In the genomic region with DNA sequence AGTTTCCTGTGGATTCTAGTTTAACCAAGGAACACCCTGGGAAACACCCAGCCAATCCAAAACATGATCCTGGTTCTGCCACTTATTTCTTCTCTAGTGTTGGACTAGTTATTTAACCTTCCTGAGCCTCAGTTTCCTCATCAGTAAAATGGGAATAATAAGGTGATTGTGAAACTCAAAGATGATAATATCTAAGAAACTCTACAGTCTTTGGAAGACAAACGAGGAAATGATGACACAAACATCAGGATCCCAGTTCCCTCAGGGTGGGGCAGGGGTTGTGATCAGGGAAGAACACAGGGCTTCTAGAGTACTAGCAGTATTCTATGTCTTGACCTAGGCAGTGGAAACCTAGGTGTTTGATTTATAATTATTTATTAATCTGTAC, we compare ENCODE assay signal across 24 cellular contexts. TPM values are rescaled to one million over a fixed set of nuclear protein-coding genes. Genes with fewer than 3 reads are reported as not detected.
"Had no signal": no experiment of that assay in that cellular context is flagged by ENCODE, and none has a peak within 500 bp of the region (broad histone marks: within the 10 kb centered on the region; RNA-seq: fewer than 3 reads in every experiment).

No MANE protein-coding gene starts in this region.

- DNase-seq: activated CD4-positive, alpha-beta T cell treated with anti-CD3 and anti-CD28 coated beads for 4 hours; activated CD4-positive, alpha-beta T cell treated with anti-CD3 and anti-CD28 coated beads, Interleukin-2, amount 50 U/mL, for 48 hours; activated CD4-positive, CD25-positive, alpha-beta regulatory T cell; activated effector memory CD4-positive, alpha-beta T cell treated with Interleukin-2 at 50 U/mL for 16 hours; activated T-cell treated with anti-CD3 and anti-CD28 coated beads, Interleukin-2, amount 50 U/mL, for 48 hours; aorta; central memory CD4-positive, alpha-beta T cell; effector memory CD4-positive, alpha-beta T cell; gastrocnemius medialis; hypothalamus; left cardiac atrium; mesenchymal stem cell; ovary; stimulated activated CD4-positive, alpha-beta T cell treated with anti-CD3 and anti-CD28 coated beads, Interleukin-4, amount 100 ng/mL, for 24 hours; stimulated activated naive CD8-positive, alpha-beta T cell treated with anti-CD3 and anti-CD28 coated beads, Interleukin-15, Interleukin-2, amounts not matched to agents 100 U/mL and 50 U/mL, for 24 hours; T-helper 17 cell had no signal

- H3K36me3 ChIP-seq: esophagus muscularis mucosa, gastrocnemius medialis, neutrophil, ovary had no signal

- H3K4me3 Mint-ChIP-seq: brain; natural killer cell treated with Interleukin-12 subunit alpha and Interleukin-12 subunit beta and Interleukin-15 and Interleukin-18, amount 100 ng/mL, for 72 hours; T-helper 17 cell had no signal

- H3K36me3 Mint-ChIP-seq: activated naive CD4-positive, alpha-beta T cell treated with anti-CD3 and anti-CD28 coated beads, Interleukin-2, amount 50 U/mL, for 72 hours; brain; natural killer cell treated with Interleukin-12 subunit alpha and Interleukin-12 subunit beta and Interleukin-15 and Interleukin-18, amount 100 ng/mL, for 72 hours had no signal

- H3K9me3 Mint-ChIP-seq: activated naive CD4-positive, alpha-beta T cell treated with anti-CD3 and anti-CD28 coated beads, Interleukin-2, amount 50 U/mL, for 72 hours; brain; natural killer cell treated with Interleukin-12 subunit alpha and Interleukin-12 subunit beta and Interleukin-15 and Interleukin-18, amount 100 ng/mL, for 72 hours had no signal

- H3K27ac Mint-ChIP-seq: activated naive CD4-positive, alpha-beta T cell treated with anti-CD3 and anti-CD28 coated beads, Interleukin-2, amount 50 U/mL, for 72 hours; brain; natural killer cell treated with Interleukin-12 subunit alpha and Interleukin-12 subunit beta and Interleukin-15 and Interleukin-18, amount 100 ng/mL, for 72 hours; T-helper 17 cell had no signal

- H3K27me3 ChIP-seq: ovary had no signal

- H3K4me3 ChIP-seq: esophagus muscularis mucosa, gastrocnemius medialis, ovary had no signal

- H3K27ac ChIP-seq: esophagus muscularis mucosa, gastrocnemius medialis, ovary had no signal

- ATAC-seq: activated naive CD4-positive, alpha-beta T cell treated with anti-CD3 and anti-CD28 coated beads, Interleukin-2, amount 50 U/mL, for 72 hours; gastrocnemius medialis; left cardiac atrium; natural killer cell treated with Interleukin-12 subunit alpha and Interleukin-12 subunit beta and Interleukin-15 and Interleukin-18, amount 100 ng/mL, for 72 hours; stimulated activated naive CD8-positive, alpha-beta T cell treated with anti-CD3 and anti-CD28 coated beads, Interleukin-15, Interleukin-2, amounts not matched to agents 100 U/mL and 50 U/mL, for 24 hours; T-helper 17 cell had no signal

- H3K9me3 ChIP-seq: esophagus muscularis mucosa, gastrocnemius medialis, neutrophil, ovary had no signal

RNA-seq across cellular contexts. Expression of gene COL2A1, which starts 58.9 kb away (rescaled TPM):
- total RNA-seq: activated naive CD4-positive, alpha-beta T cell treated with anti-CD3 and anti-CD28 coated beads, Interleukin-2, amount 50 U/mL, for 72 hours; aorta; dermis microvascular lymphatic vessel endothelial cell; esophagus muscularis mucosa; gastrocnemius medialis; left cardiac atrium; natural killer cell treated with Interleukin-12 subunit alpha and Interleukin-12 subunit beta and Interleukin-15 and Interleukin-18, amount 100 ng/mL, for 72 hours; subcutaneous adipose tissue; T-helper 17 cell; ureter had no signal
